In the genomic region with DNA sequence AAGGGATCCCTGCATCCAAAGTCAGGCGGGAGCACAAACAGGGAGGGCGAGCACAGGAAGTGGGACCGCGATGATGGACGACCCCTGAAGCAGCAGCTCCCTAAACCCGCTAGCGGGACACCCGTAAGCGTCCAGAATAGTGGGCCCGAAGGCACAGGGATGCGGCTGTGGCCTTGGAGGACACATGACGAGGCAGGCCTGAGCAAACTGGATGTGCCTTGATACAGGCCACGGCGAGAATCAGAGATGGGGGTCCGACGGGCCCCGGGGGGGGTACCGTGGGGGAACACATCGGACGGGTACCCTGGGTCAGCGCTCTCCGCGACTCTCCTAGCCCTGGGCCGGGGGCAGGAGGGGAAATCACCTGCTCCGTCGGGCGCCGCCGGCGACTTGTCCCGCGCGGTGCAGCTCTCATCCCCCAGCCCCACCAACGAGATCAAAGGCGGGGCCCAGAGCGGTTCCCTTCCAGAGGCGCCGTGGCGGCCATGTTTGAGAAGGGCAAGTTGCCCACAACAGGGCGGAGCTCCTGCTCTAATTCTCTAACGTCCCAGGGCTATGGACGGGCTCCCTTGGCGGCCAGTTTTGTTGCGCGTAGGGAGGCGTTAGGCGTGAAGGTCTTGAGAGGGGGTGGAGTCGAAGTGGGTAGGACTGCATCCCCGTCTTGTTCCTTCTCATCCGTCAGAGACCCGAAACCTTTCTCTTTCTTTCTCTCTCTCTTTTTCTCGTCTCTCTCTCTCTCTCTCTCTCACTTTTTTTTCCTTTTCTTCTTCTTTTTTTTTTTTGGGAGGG, we compare ENCODE assay signal across 1 cellular context.
TF ChIP-seq lines count a peak whose summit lies in the region.

Gene CUEDC2 (minus strand): TSS at position 413 of the 789 bp plus-strand sequence. CDS start 7,386 bp downstream, outside the sequence.

TF ChIP-seq in HEK293, 187 proteins besides CTCF, POLR2A, EP300 and RAD21 (continued from another document and continues in another):
- TF ChIP-seq, protein P1, sequence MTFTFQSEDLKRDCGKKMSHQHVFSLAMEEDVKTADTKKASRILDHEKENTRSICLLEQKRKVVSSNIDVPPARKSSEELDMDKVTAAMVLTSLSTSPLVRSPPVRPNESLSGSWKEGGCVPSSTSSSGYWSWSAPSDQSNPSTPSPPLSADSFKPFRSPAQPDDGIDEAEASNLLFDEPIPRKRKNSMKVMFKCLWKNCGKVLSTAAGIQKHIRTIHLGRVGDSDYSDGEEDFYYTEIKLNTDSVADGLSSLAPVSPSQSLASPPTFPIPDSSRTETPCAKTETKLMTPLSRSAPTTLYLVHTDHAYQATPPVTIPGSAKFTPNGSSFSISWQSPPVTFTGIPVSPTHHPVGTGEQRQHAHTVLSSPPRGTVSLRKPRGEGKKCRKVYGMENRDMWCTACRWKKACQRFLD (tag by site-specific recombination; IDR thresholded peaks at IDR 0.05), result no peak
- TF ChIP-seq SETDB1 (IDR thresholded peaks at IDR 0.05; ENCODE audit: insufficient read length, low read length), result no peak
- no peak for TF ChIP-seq OSR2 (tag by site-specific recombination; IDR thresholded peaks at IDR 0.05)
- TF ChIP-seq ZNF354C (tag by site-specific recombination; IDR thresholded peaks at IDR 0.05; ENCODE audit: borderline replicate concordance, low read depth), result no peak
- peak; percentile 95 for TF ChIP-seq KLF8 (tag by site-specific recombination; IDR thresholded peaks at IDR 0.05)
- TF ChIP-seq ZNF423 (tag by site-specific recombination; IDR thresholded peaks at IDR 0.05), result no peak; the same call in 1 of the 2 replicates
- TF ChIP-seq ZNF155 (tag by site-specific recombination; IDR thresholded peaks at IDR 0.05), result no peak
- TF ChIP-seq GFI1B (tag by site-specific recombination; IDR thresholded peaks at IDR 0.05), result peak; percentile 56; the same call in 1 of the 2 replicates
- TF ChIP-seq ZNF404 (tag by site-specific recombination; IDR thresholded peaks at IDR 0.05), result no peak
- peak; percentile 46; the same call in 1 of the 2 replicates for TF ChIP-seq ZNF580 (tag by site-specific recombination; IDR thresholded peaks at IDR 0.05)
- TF ChIP-seq ZNF777 (tag by site-specific recombination; IDR thresholded peaks at IDR 0.05; ENCODE audit: borderline replicate concordance), result peak; percentile 89; the same call in 1 of the 2 replicates
- TF ChIP-seq, protein P2, sequence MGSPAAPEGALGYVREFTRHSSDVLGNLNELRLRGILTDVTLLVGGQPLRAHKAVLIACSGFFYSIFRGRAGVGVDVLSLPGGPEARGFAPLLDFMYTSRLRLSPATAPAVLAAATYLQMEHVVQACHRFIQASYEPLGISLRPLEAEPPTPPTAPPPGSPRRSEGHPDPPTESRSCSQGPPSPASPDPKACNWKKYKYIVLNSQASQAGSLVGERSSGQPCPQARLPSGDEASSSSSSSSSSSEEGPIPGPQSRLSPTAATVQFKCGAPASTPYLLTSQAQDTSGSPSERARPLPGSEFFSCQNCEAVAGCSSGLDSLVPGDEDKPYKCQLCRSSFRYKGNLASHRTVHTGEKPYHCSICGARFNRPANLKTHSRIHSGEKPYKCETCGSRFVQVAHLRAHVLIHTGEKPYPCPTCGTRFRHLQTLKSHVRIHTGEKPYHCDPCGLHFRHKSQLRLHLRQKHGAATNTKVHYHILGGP (tag by site-specific recombination; IDR thresholded peaks at IDR 0.05), result no peak
- no peak; the same call in 1 of the 2 replicates for TF ChIP-seq ZSCAN23 (tag by site-specific recombination; IDR thresholded peaks at IDR 0.05)
- no peak for TF ChIP-seq ZNF239 (tag by site-specific recombination; IDR thresholded peaks at IDR 0.05)
- 0 out of 2 replicates have a peak, but pooled peaks have one; percentile 18 for TF ChIP-seq ZBTB21 (tag by site-specific recombination; IDR thresholded peaks at IDR 0.05)
- TF ChIP-seq PRDM1 (tag by site-specific recombination; IDR thresholded peaks at IDR 0.05), result peak; percentile 96
- TF ChIP-seq MEIS1 (CRISPR knock-in tag; IDR thresholded peaks at IDR 0.05; ENCODE audit: borderline replicate concordance), result no peak
- TF ChIP-seq ZNF280D (tag by site-specific recombination; IDR thresholded peaks at IDR 0.05), result no peak
- TF ChIP-seq ZNF560 (tag by site-specific recombination; IDR thresholded peaks at IDR 0.05; ENCODE audit: borderline replicate concordance), result 0 out of 2 replicates have a peak, but pooled peaks have one; percentile 8
- no peak for TF ChIP-seq ZNF624 (tag by site-specific recombination; IDR thresholded peaks at IDR 0.05)
- peak; percentile 74 for TF ChIP-seq ZNF341 (tag by site-specific recombination; IDR thresholded peaks at IDR 0.05; ENCODE audit: low read depth)
- TF ChIP-seq ZNF596 (tag by site-specific recombination; IDR thresholded peaks at IDR 0.05), result peak; percentile 93
- peak; percentile 36 for TF ChIP-seq ZIC2 (tag by site-specific recombination; IDR thresholded peaks at IDR 0.05)
- TF ChIP-seq, protein P3, sequence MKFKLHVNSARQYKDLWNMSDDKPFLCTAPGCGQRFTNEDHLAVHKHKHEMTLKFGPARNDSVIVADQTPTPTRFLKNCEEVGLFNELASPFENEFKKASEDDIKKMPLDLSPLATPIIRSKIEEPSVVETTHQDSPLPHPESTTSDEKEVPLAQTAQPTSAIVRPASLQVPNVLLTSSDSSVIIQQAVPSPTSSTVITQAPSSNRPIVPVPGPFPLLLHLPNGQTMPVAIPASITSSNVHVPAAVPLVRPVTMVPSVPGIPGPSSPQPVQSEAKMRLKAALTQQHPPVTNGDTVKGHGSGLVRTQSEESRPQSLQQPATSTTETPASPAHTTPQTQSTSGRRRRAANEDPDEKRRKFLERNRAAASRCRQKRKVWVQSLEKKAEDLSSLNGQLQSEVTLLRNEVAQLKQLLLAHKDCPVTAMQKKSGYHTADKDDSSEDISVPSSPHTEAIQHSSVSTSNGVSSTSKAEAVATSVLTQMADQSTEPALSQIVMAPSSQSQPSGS (tag by site-specific recombination; IDR thresholded peaks at IDR 0.05; ENCODE audit: low read depth), result no peak
- peak; percentile 81 for TF ChIP-seq GLIS2 (tag by site-specific recombination; IDR thresholded peaks at IDR 0.05)
- no peak for TF ChIP-seq ZNF473 (tag by site-specific recombination; IDR thresholded peaks at IDR 0.05)
- TF ChIP-seq ZNF544 (tag by site-specific recombination; IDR thresholded peaks at IDR 0.05), result no peak
- no peak for TF ChIP-seq ZNF223 (tag by site-specific recombination; IDR thresholded peaks at IDR 0.05)
- TF ChIP-seq SCRT2 (tag by site-specific recombination; IDR thresholded peaks at IDR 0.05), result peak; percentile 53; the same call in 1 of the 2 replicates
- TF ChIP-seq ZFP69B (tag by site-specific recombination; IDR thresholded peaks at IDR 0.05), result peak; percentile 85; the same call in 1 of the 2 replicates
- no peak for TF ChIP-seq ZNF16 (tag by site-specific recombination; IDR thresholded peaks at IDR 0.05; ENCODE audit: low read depth)
- peak; percentile 87 for TF ChIP-seq ZEB2 (tag by site-specific recombination; IDR thresholded peaks at IDR 0.05)
- peak; percentile 68 for TF ChIP-seq ZFHX2 (tag by site-specific recombination; conservative IDR thresholded peaks at IDR 0.05)
- peak; percentile 11; the same call in 1 of the 2 replicates for TF ChIP-seq ZNF146 (tag by site-specific recombination; IDR thresholded peaks at IDR 0.05)
- TF ChIP-seq ZNF366 (tag by site-specific recombination; conservative IDR thresholded peaks at IDR 0.05), result peak; percentile 84
- peak; percentile 92 for TF ChIP-seq ZFP37 (tag by site-specific recombination; IDR thresholded peaks at IDR 0.05)
- TF ChIP-seq ZNF433 (tag by site-specific recombination; IDR thresholded peaks at IDR 0.05; ENCODE audit: low read depth), result no peak
- no peak for TF ChIP-seq BCL11A (tag by site-specific recombination; IDR thresholded peaks at IDR 0.05; ENCODE audit: low read depth)
- TF ChIP-seq ZNF521 (tag by site-specific recombination; IDR thresholded peaks at IDR 0.05), result no peak
- TF ChIP-seq ZFP41 (tag by site-specific recombination; IDR thresholded peaks at IDR 0.05; ENCODE audit: borderline replicate concordance), result no peak
- no peak for TF ChIP-seq ZNF133 (tag by site-specific recombination; IDR thresholded peaks at IDR 0.05)
- TF ChIP-seq ZNF302 (tag by site-specific recombination; IDR thresholded peaks at IDR 0.05; ENCODE audit: low read depth), result no peak
- TF ChIP-seq TSHZ1 (tag by site-specific recombination; IDR thresholded peaks at IDR 0.05; ENCODE audit: borderline replicate concordance), result no peak
- peak; percentile 76 for TF ChIP-seq ZSCAN30 (tag by site-specific recombination; IDR thresholded peaks at IDR 0.05)
- TF ChIP-seq ZNF37A (tag by site-specific recombination; IDR thresholded peaks at IDR 0.05), result no peak
- no peak for TF ChIP-seq ZNF529 (tag by site-specific recombination; IDR thresholded peaks at IDR 0.05; ENCODE audit: insufficient replicate concordance)
- peak; percentile 48; the same call in 1 of the 2 replicates for TF ChIP-seq PRDM4 (tag by site-specific recombination; IDR thresholded peaks at IDR 0.05)
- TF ChIP-seq KLF16 (tag by site-specific recombination; IDR thresholded peaks at IDR 0.05), result peak; percentile 82
- TF ChIP-seq ZNF132 (tag by site-specific recombination; IDR thresholded peaks at IDR 0.05; ENCODE audit: borderline replicate concordance), result no peak
- no peak for TF ChIP-seq ZNF549 (tag by site-specific recombination; IDR thresholded peaks at IDR 0.05)
- TF ChIP-seq ZXDB (tag by site-specific recombination; IDR thresholded peaks at IDR 0.05), result peak; percentile 92
- TF ChIP-seq ZNF626 (tag by site-specific recombination; IDR thresholded peaks at IDR 0.05), result no peak
- no peak for TF ChIP-seq SALL2 (tag by site-specific recombination; IDR thresholded peaks at IDR 0.05; ENCODE audit: borderline replicate concordance)
- TF ChIP-seq REPIN1 (tag by site-specific recombination; IDR thresholded peaks at IDR 0.05; ENCODE audit: low read depth), result no peak
- TF ChIP-seq ZNF510 (tag by site-specific recombination; IDR thresholded peaks at IDR 0.05; ENCODE audit: insufficient replicate concordance), result no peak
- no peak for TF ChIP-seq ZNF248 (tag by site-specific recombination; IDR thresholded peaks at IDR 0.05)
- no peak for TF ChIP-seq RBAK (tag by site-specific recombination; IDR thresholded peaks at IDR 0.05)
- no peak for TF ChIP-seq ZNF548 (tag by site-specific recombination; IDR thresholded peaks at IDR 0.05)
- peak; percentile 96 for TF ChIP-seq ZBTB17 (tag by site-specific recombination; IDR thresholded peaks at IDR 0.05)
